ENCODE assay signal across 4 cellular contexts in genomic region chr1:90349510-90349909, GRCh38.
"Had no signal": no experiment of that assay in that cellular context is flagged by ENCODE, and none has a peak within 500 bp of the region (broad histone marks: within the 10 kb centered on the region; RNA-seq: fewer than 3 reads in every experiment).

No MANE protein-coding gene starts in this region.

- H3K36me3 Mint-ChIP-seq: IgD-negative memory B cell had no signal

- H3K27ac ChIP-seq: HL-60 had no signal

- H3K4me3 ChIP-seq: K562 had no signal

- H3K27ac Mint-ChIP-seq: IgD-negative memory B cell had no signal

- DNase-seq: IMR-90 had no signal

- H3K4me1 Mint-ChIP-seq: IgD-negative memory B cell had no signal

- H3K4me3 Mint-ChIP-seq: IgD-negative memory B cell had no signal
